Comparison of ENCODE assay signal across 8 cellular contexts in the genomic region with DNA sequence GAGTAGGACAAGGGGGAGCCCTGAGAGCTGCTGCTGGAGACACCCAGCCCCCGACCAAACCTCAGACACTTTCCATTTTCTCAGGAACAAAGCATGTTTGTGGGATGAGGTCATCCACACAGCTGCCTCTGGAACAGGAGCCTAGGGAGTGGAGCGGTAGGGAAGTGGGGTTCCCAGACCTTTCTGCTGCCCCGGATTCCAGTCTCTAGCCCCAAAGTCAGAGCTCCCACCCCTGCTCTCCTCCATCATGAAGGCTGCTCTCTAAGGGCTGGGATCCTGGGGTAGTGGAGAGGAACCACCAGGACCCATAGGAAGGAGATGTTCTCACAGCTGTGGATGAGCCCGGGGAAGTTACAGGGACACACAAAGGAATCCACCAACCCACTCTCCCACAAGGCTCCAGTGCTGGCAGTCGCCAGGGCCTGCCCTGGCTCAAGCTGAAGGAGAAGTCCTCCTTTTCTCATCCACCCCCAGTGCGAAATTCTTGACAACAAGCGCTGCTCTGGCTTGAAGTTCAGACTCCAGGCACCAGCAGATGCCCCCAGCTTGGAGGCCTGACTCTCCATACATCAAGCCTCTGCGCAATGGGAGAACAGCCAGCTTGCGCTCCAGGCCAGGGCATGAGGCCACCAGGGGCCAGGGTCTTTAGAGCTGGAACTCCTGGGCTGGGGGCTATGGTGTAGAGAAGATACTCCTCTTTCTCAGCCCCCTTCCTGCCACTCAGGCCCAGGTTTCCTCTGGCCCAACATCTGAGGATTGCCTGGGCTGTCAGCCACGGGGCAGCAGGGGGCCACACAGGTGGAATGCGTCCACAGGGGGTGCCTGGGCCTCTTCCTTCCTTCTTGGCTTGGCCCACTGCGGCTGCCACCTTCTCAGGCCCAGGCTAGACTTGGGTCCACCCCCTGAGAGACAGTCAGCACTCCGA. TPM values are rescaled to one million over a fixed set of nuclear protein-coding genes. Genes with fewer than 3 reads are reported as not detected.
DNase-seq lines count a peak whose midpoint lies in the region; ATAC-seq, FAIRE-seq and TF ChIP-seq lines count a peak whose summit lies in the region.

No MANE protein-coding gene starts in this region.

- no peaks in the 10 kb centered on the region for H3K9me3 ChIP-seq in A673 (ENCODE audit: low read depth, low read length, poor library complexity, severe bottlenecking)
- H3K9me3 ChIP-seq in MG63 = no peaks in the 10 kb centered on the region
- H3K9me3 ChIP-seq in colonic mucosa = no peaks in the 10 kb centered on the region
- H3K9me3 ChIP-seq in lower lobe of right lung = no peaks in the 10 kb centered on the region

- H3K27me3 ChIP-seq in A673 (replicated peaks; ENCODE audit: insufficient read depth, low read depth, low read length, poor library complexity) (no peaks in the 10 kb centered on the region), MG63 (no peaks in the 10 kb centered on the region), colonic mucosa (peaks cover 10% of the 10 kb centered on the region), lower lobe of right lung (ENCODE audit: low read depth) (no peaks in the 10 kb centered on the region)

- no peak for TF ChIP-seq CTCF in A673 (conservative IDR thresholded peaks at IDR 0.05; ENCODE audit: low read depth, low read length)
- no peak for TF ChIP-seq CTCF in colonic mucosa (IDR thresholded peaks at IDR 0.05)
- TF ChIP-seq CTCF in lower lobe of right lung (IDR thresholded peaks at IDR 0.05) = no peak

- BruUV-seq in A673 (replicated peaks; lab: Mats Ljungman, UMichigan) = TSS peak; percentile 69

- H3K36me3 ChIP-seq in A673 (ENCODE audit: insufficient read depth, low read length, poor library complexity, severe bottlenecking) (peaks cover 27% of the 10 kb centered on the region), MG63 (peaks cover 31% of the 10 kb centered on the region), colonic mucosa (no peaks in the 10 kb centered on the region), lower lobe of right lung (peaks cover 6% of the 10 kb centered on the region)

- peak; percentile 27 for FAIRE-seq in urothelium cell line (lab: Jason Lieb, UNC)

- H3K27ac ChIP-seq in A673 (ENCODE audit: low read depth, low read length, poor library complexity, severe bottlenecking) (peak overlapping the region; percentile 99), colonic mucosa (peak overlapping the region; percentile 80), lower lobe of right lung (peak overlapping the region; percentile 88)

- POLR2A ChIA-PET in A673 (lab: Charles Lee; ENCODE audit: low non-redundant PET) = interaction anchor here (1.0 kb wide), 1 partner anchor 11 kb away, joined by 3 read pairs; no protein-coding TSS in a partner anchor

- ATAC-seq in lower lobe of right lung = no peak
- no peak for ATAC-seq in HG02623 (IDR thresholded peaks at IDR 0.05; ENCODE audit: unreplicated experiment)

- H3K4me1 ChIP-seq in A673 (ENCODE audit: insufficient read depth, low read length, poor library complexity, severe bottlenecking) (peaks cover 66% of the 10 kb centered on the region), colonic mucosa (no peaks in the 10 kb centered on the region), lower lobe of right lung (peaks cover 75% of the 10 kb centered on the region)

- intact Hi-C loops in A673 (cut with micrococcal nuclease; ENCODE audit: unreplicated experiment) = no loop called here
- intact Hi-C loops in colonic mucosa (cut with DNase I) = no loop called here
- intact Hi-C loops in lower lobe of right lung (cut with DNase I) = no loop called here

- peak; percentile 78 for DNase-seq in A673 (ENCODE audit: low spot score)
- DNase-seq in MG63 = peak; percentile 60
- DNase-seq in colonic mucosa = no peak
- no peak for DNase-seq in lower lobe of right lung
- DNase-seq in urothelium cell line (ENCODE audit: low spot score) = peak; percentile 78
- no peak for DNase-seq in effector CD8-positive, alpha-beta T cell (lab: John Stamatoyannopoulos, UW)
- no peak for DNase-seq in NCI-H345 (lab: John Stamatoyannopoulos, UW)

- CTCF ChIA-PET in A673 (lab: Charles Lee) = interaction anchor here (1.0 to 1.2 kb wide), 2 partner anchors 12 to 18 kb away, joined by 3 read pairs; no protein-coding TSS in a partner anchor

- H3K9ac ChIP-seq in colonic mucosa (ENCODE audit: low read depth in 2 of 2, low read length in 2 of 2) = peak overlapping the region; percentile 33 to 35

- peak overlapping the region; percentile 14 for H3K4me3 ChIP-seq in A673 (ENCODE audit: low read depth, low read length, poor library complexity, severe bottlenecking)
- no peak overlapping the region; the same call in 1 of the 2 replicates for H3K4me3 ChIP-seq in MG63
- H3K4me3 ChIP-seq in colonic mucosa = no peak overlapping the region
- peak overlapping the region; percentile 19 for H3K4me3 ChIP-seq in lower lobe of right lung

RNA-seq across cellular contexts. Expression of gene FHL3, which starts 4.5 kb away (rescaled TPM):
- 89.5 and 106 TPM in 2 replicates for total RNA-seq in A673 (2021)
- total RNA-seq in MG63 (2014; rRNA removed; shearing (Covaris generic); ENCODE audit: low replicate concordance) = 13.7 and 26.0 TPM in 2 replicates
- 1 to 10 TPM; 2.7 to 7.8 TPM for total RNA-seq in colonic mucosa
- total RNA-seq in lower lobe of right lung = 16.9 TPM

RNA-seq across cellular contexts. Expression of gene SF3A3, which starts 11.0 kb away (rescaled TPM):
- total RNA-seq in A673 (2021) = 184 and 194 TPM in 2 replicates
- 91.1 and 159 TPM in 2 replicates for total RNA-seq in MG63 (2014; rRNA removed; shearing (Covaris generic); ENCODE audit: low replicate concordance)
- 10 to 100 TPM; 31.7 to 51.9 TPM for total RNA-seq in colonic mucosa
- total RNA-seq in lower lobe of right lung = 41.8 TPM

RNA-seq across cellular contexts. Expression of gene UTP11, which starts 11.7 kb away (rescaled TPM):
- total RNA-seq in A673 (2021) (109 and 113 TPM in 2 replicates), colonic mucosa (10 to 100 TPM; 18.4 to 25.6 TPM), lower lobe of right lung (22.8 TPM)
- total RNA-seq in MG63 (2014; rRNA removed; shearing (Covaris generic); ENCODE audit: low replicate concordance) = 101 and 200 TPM in 2 replicates

RNA-seq across cellular contexts. Expression of gene POU3F1, which starts 45.8 kb away (rescaled TPM):
- total RNA-seq in A673 (2021) (83.3 and 92.9 TPM in 2 replicates), colonic mucosa (not detected), lower lobe of right lung (not detected)
- not detected in 2 replicates for total RNA-seq in MG63 (2014; rRNA removed; shearing (Covaris generic); ENCODE audit: low replicate concordance)

RNA-seq across cellular contexts. Expression of gene INPP5B, which starts 53.9 kb away (rescaled TPM):
- total RNA-seq in A673 (2021) (15.6 and 23.9 TPM in 2 replicates), colonic mucosa (10 to 100 TPM; 14.3 to 24.6 TPM), lower lobe of right lung (42.5 TPM)
- total RNA-seq in MG63 (2014; rRNA removed; shearing (Covaris generic); ENCODE audit: low replicate concordance) = 12.4 and 19.2 TPM in 2 replicates

Comparison
In these comparisons a context has a peak if more than half of its experiments do, and no peak if none do; other contexts are left out.
1. DNase-seq: peak in A673 (single experiment), MG63 (single experiment) and urothelium cell line (single experiment); none in colonic mucosa (single experiment), lower lobe of right lung (single experiment), effector CD8-positive, alpha-beta T cell (single experiment) and NCI-H345 (single experiment).
2. H3K4me3 ChIP-seq: peak in A673 (single experiment) and lower lobe of right lung (single experiment); none in MG63 (single experiment) and colonic mucosa (single experiment).
3. Peak in every context shown above with its lines, with median percentiles within 50 percentile points of each other: H3K27ac ChIP-seq.